ENCODE assay signal across 1 cellular context in genomic region chr19:58400916-58401824, GRCh38.
TF ChIP-seq lines count a peak whose summit lies in the region.

No MANE protein-coding gene starts in this region.

TF ChIP-seq in HepG2, 621 proteins besides CTCF, POLR2A, EP300 and RAD21 (continued from another document and continues in another):
- no peak for TF ChIP-seq POGK (CRISPR knock-in tag; conservative IDR thresholded peaks at IDR 0.05)
- no peak for TF ChIP-seq PBX3 (CRISPR knock-in tag; IDR thresholded peaks at IDR 0.05; ENCODE audit: borderline replicate concordance)
- no peak for TF ChIP-seq ZBTB21 (CRISPR knock-in tag; IDR thresholded peaks at IDR 0.05)
- 0 out of 2 replicates have a peak, but pooled peaks have one; percentile 59 for TF ChIP-seq ZNF337 (CRISPR knock-in tag; IDR thresholded peaks at IDR 0.05; ENCODE audit: borderline replicate concordance, low read depth)
- peak; percentile 90 for TF ChIP-seq SAP130 (CRISPR knock-in tag; IDR thresholded peaks at IDR 0.05; ENCODE audit: low read depth)
- no peak for TF ChIP-seq FLYWCH1 (CRISPR knock-in tag; IDR thresholded peaks at IDR 0.05)
- TF ChIP-seq HHEX (CRISPR knock-in tag; IDR thresholded peaks at IDR 0.05) = no peak
- TF ChIP-seq ATF1 (CRISPR knock-in tag; IDR thresholded peaks at IDR 0.05) = peak; percentile 79
- TF ChIP-seq ZNF605 (CRISPR knock-in tag; IDR thresholded peaks at IDR 0.05) = peak; percentile 72; the same call in 1 of the 2 replicates
- peak; percentile 66 for TF ChIP-seq KDM2A (CRISPR knock-in tag; IDR thresholded peaks at IDR 0.05; ENCODE audit: borderline replicate concordance, low read depth)
- no peak for TF ChIP-seq KLF13 (CRISPR knock-in tag; IDR thresholded peaks at IDR 0.05)
- TF ChIP-seq KDM1A (CRISPR knock-in tag; IDR thresholded peaks at IDR 0.05) = no peak
- no peak for TF ChIP-seq NR1H2 (CRISPR knock-in tag; IDR thresholded peaks at IDR 0.05; ENCODE audit: borderline replicate concordance, low read depth)
- no peak for TF ChIP-seq CC2D1A (CRISPR knock-in tag; IDR thresholded peaks at IDR 0.05)
- TF ChIP-seq DNMT3B (CRISPR knock-in tag; conservative IDR thresholded peaks at IDR 0.05) = no peak
- peak; percentile 88; the same call in 1 of the 2 replicates for TF ChIP-seq ZNF280B (CRISPR knock-in tag; IDR thresholded peaks at IDR 0.05; ENCODE audit: borderline replicate concordance)
- no peak for TF ChIP-seq MTF2 (CRISPR knock-in tag; IDR thresholded peaks at IDR 0.05; ENCODE audit: borderline replicate concordance)
- no peak for TF ChIP-seq ARNTL (CRISPR knock-in tag; IDR thresholded peaks at IDR 0.05)
- no peak for TF ChIP-seq ZNF260 (CRISPR knock-in tag; IDR thresholded peaks at IDR 0.05; ENCODE audit: borderline replicate concordance, low read depth)
- TF ChIP-seq ZNF75D (CRISPR knock-in tag; IDR thresholded peaks at IDR 0.05; ENCODE audit: borderline replicate concordance) = no peak
- no peak for TF ChIP-seq DNMT1 (CRISPR knock-in tag; IDR thresholded peaks at IDR 0.05)
- TF ChIP-seq KAT7 (CRISPR knock-in tag; IDR thresholded peaks at IDR 0.05; ENCODE audit: borderline replicate concordance) = no peak
- no peak for TF ChIP-seq SRSF9 (IDR thresholded peaks at IDR 0.05; ENCODE audit: borderline replicate concordance, insufficient read depth, low read depth, low read length, poor library complexity, severe bottlenecking)
- peak; percentile 93 for TF ChIP-seq HNF1B (CRISPR knock-in tag; IDR thresholded peaks at IDR 0.05)
- no peak for TF ChIP-seq MED8 (CRISPR knock-in tag; IDR thresholded peaks at IDR 0.05; ENCODE audit: insufficient replicate concordance)
- peak; percentile 95 for TF ChIP-seq TFDP2 (CRISPR knock-in tag; IDR thresholded peaks at IDR 0.05)
- no peak for TF ChIP-seq CENPX (CRISPR knock-in tag; IDR thresholded peaks at IDR 0.05)
- TF ChIP-seq USF2 (IDR thresholded peaks at IDR 0.05; ENCODE audit: low read depth, low read length) = no peak
- TF ChIP-seq USF2 (CRISPR knock-in tag; IDR thresholded peaks at IDR 0.05; ENCODE audit: borderline replicate concordance) = peak; percentile 35; the same call in 1 of the 2 replicates
- TF ChIP-seq PRMT3 (CRISPR knock-in tag; IDR thresholded peaks at IDR 0.05; ENCODE audit: borderline replicate concordance, low read depth) = no peak
- TF ChIP-seq NR2F2 (IDR thresholded peaks at IDR 0.05; ENCODE audit: borderline replicate concordance, low read depth) = no peak
- no peak for TF ChIP-seq NR2F6 (IDR thresholded peaks at IDR 0.05)
- no peak for TF ChIP-seq NR2F6 (CRISPR knock-in tag; IDR thresholded peaks at IDR 0.05)
- TF ChIP-seq ZNF547 (CRISPR knock-in tag; IDR thresholded peaks at IDR 0.05) = peak; percentile 82; the same call in 1 of the 2 replicates
- TF ChIP-seq ZBTB44 (CRISPR knock-in tag; IDR thresholded peaks at IDR 0.05) = 0 out of 2 replicates have a peak, but pooled peaks have one; percentile 20
- TF ChIP-seq ARID2 (CRISPR knock-in tag; IDR thresholded peaks at IDR 0.05; ENCODE audit: borderline replicate concordance) = peak; percentile 85
- peak; percentile 19 for TF ChIP-seq JARID2 (CRISPR knock-in tag; IDR thresholded peaks at IDR 0.05; ENCODE audit: insufficient replicate concordance)
- no peak for TF ChIP-seq SNRNP70 (IDR thresholded peaks at IDR 0.05; ENCODE audit: low read depth, low read length)
- TF ChIP-seq JUN (CRISPR knock-in tag; IDR thresholded peaks at IDR 0.05) = no peak
- no peak for TF ChIP-seq ZNF44 (CRISPR knock-in tag; IDR thresholded peaks at IDR 0.05)
- TF ChIP-seq ZNF414 (CRISPR knock-in tag; IDR thresholded peaks at IDR 0.05) = no peak
- no peak for TF ChIP-seq TRIM24 (CRISPR knock-in tag; IDR thresholded peaks at IDR 0.05)
- no peak for TF ChIP-seq CERS6 (CRISPR knock-in tag; IDR thresholded peaks at IDR 0.05)
- TF ChIP-seq ZSCAN5A (CRISPR knock-in tag; IDR thresholded peaks at IDR 0.05; ENCODE audit: borderline replicate concordance) = peak; percentile 55; the same call in 1 of the 2 replicates
- TF ChIP-seq PRDM4 (CRISPR knock-in tag; IDR thresholded peaks at IDR 0.05; ENCODE audit: borderline replicate concordance) = no peak
